8 cellular contexts compared by ENCODE assay signal in genomic region chr1:197917813-197918646, GRCh38.
DNase-seq lines count a peak whose midpoint lies in the region; ATAC-seq lines count a peak whose summit lies in the region.

No MANE protein-coding gene starts in this region.

- peak overlapping the region; percentile 17 for H3K4me3 ChIP-seq in iPS-11a (ENCODE audit: low read depth, low read length)

- peak overlapping the region; percentile 70 for H3K27ac Mint-ChIP-seq in activated T-cell treated with anti-CD3 and anti-CD28 coated beads, Interleukin-2, amount 50 U/mL, for 24 hours

- peak; percentile 8 for ATAC-seq in stimulated activated naive CD8-positive, alpha-beta T cell treated with anti-CD3 and anti-CD28 coated beads, Interleukin-15, Interleukin-2, amounts not matched to agents 100 U/mL and 50 U/mL, for 24 hours
- ATAC-seq in HG03354 (IDR thresholded peaks at IDR 0.05; ENCODE audit: poor library complexity, severe bottlenecking, unreplicated experiment) (no peak), GM21526 (IDR thresholded peaks at IDR 0.05; ENCODE audit: low FRiP score, unreplicated experiment) (no peak)

- peak; percentile 44 for DNase-seq in activated T-cell treated with anti-CD3 and anti-CD28 coated beads, Interleukin-2, amount 50 U/mL, for 1 hour
- DNase-seq in activated T-cell treated with anti-CD3 and anti-CD28 coated beads for 4 hours (no peak), SHP77 (lab: John Stamatoyannopoulos, UW) (no peak)
- peak; percentile 59 for DNase-seq in activated T-cell treated with anti-CD3 and anti-CD28 coated beads, Interleukin-2, amount 50 U/mL, for 24 hours
- DNase-seq in stimulated activated naive CD8-positive, alpha-beta T cell treated with anti-CD3 and anti-CD28 coated beads, Interleukin-15, Interleukin-2, amounts not matched to agents 100 U/mL and 50 U/mL, for 24 hours: no peak

- H3K9me3 Mint-ChIP-seq in activated T-cell treated with anti-CD3 and anti-CD28 coated beads, Interleukin-2, amount 50 U/mL, for 24 hours: no peaks in the 10 kb centered on the region

- no peaks in the 10 kb centered on the region for H3K36me3 Mint-ChIP-seq in activated T-cell treated with anti-CD3 and anti-CD28 coated beads, Interleukin-2, amount 50 U/mL, for 24 hours (ENCODE audit: low read depth)

- peaks cover 100% of the 10 kb centered on the region for H3K27me3 Mint-ChIP-seq in activated T-cell treated with anti-CD3 and anti-CD28 coated beads, Interleukin-2, amount 50 U/mL, for 24 hours

- H3K4me3 Mint-ChIP-seq in activated T-cell treated with anti-CD3 and anti-CD28 coated beads, Interleukin-2, amount 50 U/mL, for 24 hours: peak overlapping the region; percentile 79

- peaks cover 71% of the 10 kb centered on the region for H3K4me1 Mint-ChIP-seq in activated T-cell treated with anti-CD3 and anti-CD28 coated beads, Interleukin-2, amount 50 U/mL, for 24 hours (ENCODE audit: low read depth)

Comparison
In these comparisons a context has a peak if more than half of its experiments do, and no peak if none do; other contexts are left out.
1. DNase-seq: peak in activated T-cell treated with anti-CD3 and anti-CD28 coated beads, Interleukin-2, amount 50 U/mL, for 1 hour (single experiment) and activated T-cell treated with anti-CD3 and anti-CD28 coated beads, Interleukin-2, amount 50 U/mL, for 24 hours (single experiment); none in activated T-cell treated with anti-CD3 and anti-CD28 coated beads for 4 hours (single experiment), stimulated activated naive CD8-positive, alpha-beta T cell treated with anti-CD3 and anti-CD28 coated beads, Interleukin-15, Interleukin-2, amounts not matched to agents 100 U/mL and 50 U/mL, for 24 hours (single experiment) and SHP77 (0 of 2).